Comparison of ENCODE assay signal across 8 cellular contexts in genomic region chr4:151362404-151363164, GRCh38. TPM values are rescaled to one million over a fixed set of nuclear protein-coding genes. Genes with fewer than 3 reads are reported as not detected.
A peak's percentile ranks its signal among the peaks of the same experiment; 100 is the strongest.
DNase-seq lines count a peak whose midpoint lies in the region; ATAC-seq, FAIRE-seq and TF ChIP-seq lines count a peak whose summit lies in the region.

No MANE protein-coding gene starts in this region.

- intact Hi-C loops in activated T-helper 2 cell treated with anti-CD3 and anti-CD28 coated beads, Interferon-gamma antibody, Interleukin-2, Interleukin-4, amounts not matched to agents 10 μg/mL and 5 μg/mL and 100 μg/mL, durations not matched to agents 14 hours and 24 hours and 36 hours (cut with micrococcal nuclease) = loop anchor here (1.0 to 10.0 kb wide), 2 partner anchors 88 to 245 kb away; partner anchors contain the start of gene PRSS48
- intact Hi-C loops in testis (cut with DNase I; ENCODE audit: low total_unique reads) = no loop called here

- TF ChIP-seq CTCF in LNCaP clone FGC (IDR thresholded peaks at IDR 0.05; ENCODE audit: control insufficient read depth, extremely low read depth, insufficient read depth) = peak; percentile 99
- TF ChIP-seq CTCF in RWPE2 (IDR thresholded peaks at IDR 0.05; ENCODE audit: poor library complexity, severe bottlenecking) = peak; percentile 97
- peak; percentile 100 for TF ChIP-seq CTCF in foreskin fibroblast (IDR thresholded peaks at IDR 0.05; ENCODE audit: low read depth, low read length)
- peak; percentile 90 to 97 (median 95) for TF ChIP-seq CTCF in testis (IDR thresholded peaks at IDR 0.05)

- peak; percentile 94 for FAIRE-seq in H54 (lab: Jason Lieb, UNC)

- no peaks in the 10 kb centered on the region for H3K4me1 Mint-ChIP-seq in activated T-helper 2 cell treated with anti-CD3 and anti-CD28 coated beads, Interferon-gamma antibody, Interleukin-2, Interleukin-4, amounts not matched to agents 10 μg/mL and 5 μg/mL and 100 μg/mL, durations not matched to agents 14 hours and 24 hours and 36 hours (ENCODE audit: low read depth)

- no peak overlapping the region for H3K27ac Mint-ChIP-seq in activated T-helper 2 cell treated with anti-CD3 and anti-CD28 coated beads, Interferon-gamma antibody, Interleukin-2, Interleukin-4, amounts not matched to agents 10 μg/mL and 5 μg/mL and 100 μg/mL, durations not matched to agents 14 hours and 24 hours and 36 hours

- ATAC-seq in RWPE2 (ENCODE audit: low read depth) = peak; percentile 95

- H3K4me1 ChIP-seq in RWPE2 (ENCODE audit: insufficient read depth, poor library complexity, severe bottlenecking) (no peaks in the 10 kb centered on the region), testis (no peaks in the 10 kb centered on the region)

- TF ChIP-seq POLR2A in H54 (IDR thresholded peaks at IDR 0.05; ENCODE audit: low read depth, low read length) (no peak), testis (IDR thresholded peaks at IDR 0.05) (no peak)

- H3K4me3 ChIP-seq in LNCaP clone FGC (ENCODE audit: low read depth, low read length) (no peak overlapping the region), RWPE2 (ENCODE audit: severe bottlenecking) (no peak overlapping the region), foreskin fibroblast (ENCODE audit: low read depth in 1 of 2, low read length in 2 of 2) (no peak overlapping the region), testis (peak overlapping the region; percentile 35 to 39)

- no peak overlapping the region for H3K27ac ChIP-seq in RWPE2 (ENCODE audit: poor library complexity, severe bottlenecking)
- H3K27ac ChIP-seq in testis = no peak overlapping the region

- H3K9me3 ChIP-seq in RWPE2 (ENCODE audit: severe bottlenecking) (no peaks in the 10 kb centered on the region), testis (no peaks in the 10 kb centered on the region)

- no peak overlapping the region for H3K4me3 Mint-ChIP-seq in activated T-helper 2 cell treated with anti-CD3 and anti-CD28 coated beads, Interferon-gamma antibody, Interleukin-2, Interleukin-4, amounts not matched to agents 10 μg/mL and 5 μg/mL and 100 μg/mL, durations not matched to agents 14 hours and 24 hours and 36 hours (ENCODE audit: low read depth)

- H3K36me3 Mint-ChIP-seq in activated T-helper 2 cell treated with anti-CD3 and anti-CD28 coated beads, Interferon-gamma antibody, Interleukin-2, Interleukin-4, amounts not matched to agents 10 μg/mL and 5 μg/mL and 100 μg/mL, durations not matched to agents 14 hours and 24 hours and 36 hours (ENCODE audit: low read depth) = no peaks in the 10 kb centered on the region

- DNase-seq in GDM1 (lab: John Stamatoyannopoulos, UW) = peak; percentile 62
- peak; percentile 49 for DNase-seq in H54 (ENCODE audit: insufficient read length, low spot score)
- DNase-seq in LNCaP clone FGC (ENCODE audit: low read depth) = peak; percentile 52
- peak; percentile 70 for DNase-seq in RWPE2 (ENCODE audit: low spot score)
- peak; percentile 66 for DNase-seq in activated T-helper 2 cell treated with anti-CD3 and anti-CD28 coated beads, Interferon-gamma antibody, Interleukin-2, Interleukin-4, amounts not matched to agents 10 μg/mL and 5 μg/mL and 100 μg/mL, durations not matched to agents 14 hours and 24 hours and 36 hours (ENCODE audit: low spot score)
- peak; percentile 74 to 94 for DNase-seq in foreskin fibroblast
- DNase-seq in nucleus accumbens (lab: John Stamatoyannopoulos, UW) = peak in 52 of 56 donors; percentile 4 to 86 (median 54)
- peak; percentile 90 for DNase-seq in testis

- H3K27me3 ChIP-seq in RWPE2 (ENCODE audit: insufficient read depth, poor library complexity, severe bottlenecking) = no peaks in the 10 kb centered on the region
- no peaks in the 10 kb centered on the region for H3K27me3 ChIP-seq in testis

- H3K9me3 Mint-ChIP-seq in activated T-helper 2 cell treated with anti-CD3 and anti-CD28 coated beads, Interferon-gamma antibody, Interleukin-2, Interleukin-4, amounts not matched to agents 10 μg/mL and 5 μg/mL and 100 μg/mL, durations not matched to agents 14 hours and 24 hours and 36 hours = no peaks in the 10 kb centered on the region

- WGBS in testis, 2 donors = 32 to 44% methylated on average over 14 of the region's 14 CpGs

- H3K27me3 Mint-ChIP-seq in activated T-helper 2 cell treated with anti-CD3 and anti-CD28 coated beads, Interferon-gamma antibody, Interleukin-2, Interleukin-4, amounts not matched to agents 10 μg/mL and 5 μg/mL and 100 μg/mL, durations not matched to agents 14 hours and 24 hours and 36 hours (ENCODE audit: low read depth) = peaks cover 14% of the 10 kb centered on the region

- no peaks in the 10 kb centered on the region for H3K36me3 ChIP-seq in RWPE2 (ENCODE audit: low read depth)
- no peaks in the 10 kb centered on the region for H3K36me3 ChIP-seq in testis (ENCODE audit: low read depth, missing control alignments)

RNA-seq across cellular contexts. Expression of gene SH3D19, which starts 37.2 kb away (rescaled TPM):
- total RNA-seq in activated T-helper 2 cell treated with anti-CD3 and anti-CD28 coated beads, Interferon-gamma antibody, Interleukin-2, Interleukin-4, amounts not matched to agents 10 μg/mL and 5 μg/mL and 100 μg/mL, durations not matched to agents 14 hours and 24 hours and 36 hours = not detected in 2 replicates
- total RNA-seq in testis = 10 to 100 TPM; 49.9 to 58.6 TPM
- polyA plus RNA-seq in testis (ENCODE audit: insufficient read depth, low read depth, low replicate concordance) = 40.6 TPM

RNA-seq across cellular contexts. Expression of gene FHIP1A, which starts 46.4 kb away (rescaled TPM):
- not detected in 2 replicates for total RNA-seq in activated T-helper 2 cell treated with anti-CD3 and anti-CD28 coated beads, Interferon-gamma antibody, Interleukin-2, Interleukin-4, amounts not matched to agents 10 μg/mL and 5 μg/mL and 100 μg/mL, durations not matched to agents 14 hours and 24 hours and 36 hours
- 10 to 100 TPM; 13.1 to 16.2 TPM for total RNA-seq in testis
- 5.7 TPM for polyA plus RNA-seq in testis (ENCODE audit: insufficient read depth, low read depth, low replicate concordance)

Comparison
In these comparisons a context has a peak if more than half of its experiments do, and no peak if none do; other contexts are left out.
1. H3K4me3 ChIP-seq: peak in testis (2 of 2); none in LNCaP clone FGC (single experiment), RWPE2 (single experiment) and foreskin fibroblast (0 of 2).
2. RNA of gene SH3D19, which starts 37.2 kb away (total RNA-seq): 49.9 to 58.6 TPM in testis; not detected in activated T-helper 2 cell treated with anti-CD3 and anti-CD28 coated beads, Interferon-gamma antibody, Interleukin-2, Interleukin-4, amounts not matched to agents 10 μg/mL and 5 μg/mL and 100 μg/mL, durations not matched to agents 14 hours and 24 hours and 36 hours; every median in the first group is over 10 times any median in the second.
3. RNA of gene FHIP1A, which starts 46.4 kb away (total RNA-seq): 13.1 to 16.2 TPM in testis; not detected in activated T-helper 2 cell treated with anti-CD3 and anti-CD28 coated beads, Interferon-gamma antibody, Interleukin-2, Interleukin-4, amounts not matched to agents 10 μg/mL and 5 μg/mL and 100 μg/mL, durations not matched to agents 14 hours and 24 hours and 36 hours; every median in the first group is over 10 times any median in the second.
4. Peak in every context shown above with its lines, with median percentiles within 50 percentile points of each other: DNase-seq and CTCF ChIP-seq.